ENCODE assay signal across 12 cellular contexts in the genomic region with DNA sequence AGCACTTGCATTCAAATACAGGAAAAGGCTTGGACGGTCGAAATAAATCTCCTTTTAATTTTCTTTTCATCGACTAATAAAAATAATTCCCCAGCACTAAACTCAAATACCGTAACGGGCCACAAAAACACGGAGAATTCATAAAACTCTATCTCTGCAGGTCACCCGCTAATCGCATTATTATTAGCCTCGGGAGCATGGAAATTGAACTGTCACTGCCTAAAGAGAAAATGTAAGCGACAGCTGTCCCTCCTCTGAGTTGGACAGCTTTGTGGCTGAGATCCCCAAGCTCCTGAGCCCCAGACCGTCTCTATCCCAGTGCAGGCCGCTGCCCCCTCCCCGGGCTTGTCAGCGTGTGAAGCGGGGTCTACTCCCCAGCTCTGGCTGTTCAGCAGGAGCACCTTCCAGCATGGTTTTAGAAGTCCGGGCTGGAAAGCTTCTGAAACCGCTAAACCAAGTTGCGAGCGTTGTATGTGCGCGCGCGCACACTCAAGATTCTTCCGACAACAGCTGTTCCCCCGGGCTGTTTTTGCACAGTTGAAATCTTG. TPM values are rescaled to one million over a fixed set of nuclear protein-coding genes. Genes with fewer than 3 reads are reported as not detected.
A peak's percentile ranks its signal among the peaks of the same experiment; 100 is the strongest.
DNase-seq lines count a peak whose midpoint lies in the region; ATAC-seq and TF ChIP-seq lines count a peak whose summit lies in the region.
"Had no signal": no experiment of that assay in that cellular context is flagged by ENCODE, and none has a peak within 500 bp of the region (broad histone marks: within the 10 kb centered on the region; RNA-seq: fewer than 3 reads in every experiment).

No MANE protein-coding gene starts in this region.

- H3K9me2 ChIP-seq in OCI-LY7 (ENCODE audit: insufficient read depth, low read length), result no peaks in the 10 kb centered on the region

- H3K9me3 Mint-ChIP-seq in memory B cell (peaks cover 2% of the 10 kb centered on the region), type B pancreatic cell (no peaks in the 10 kb centered on the region)

- intact Hi-C loops in left cardiac atrium (cut with DNase I), result loop anchor here in 1 of 2 donors (2.0 kb wide), 1 partner anchor 14 kb away; no protein-coding TSS in a partner anchor
- intact Hi-C loops in cardiac septum (cut with DNase I), result no loop called here
- intact Hi-C loops in OCI-LY7 (cut with micrococcal nuclease; ENCODE audit: unreplicated experiment), result no loop called here
- intact Hi-C loops in posterior cingulate gyrus (cut with DNase I), result no loop called here

- ATAC-seq in left cardiac atrium (peak; percentile 9 to 12), memory B cell (ENCODE audit: low read depth) (no peak)
- ATAC-seq: GM12878 had no signal

- no peak for TF ChIP-seq CTCF in astrocyte of the cerebellum (IDR thresholded peaks at IDR 0.05; ENCODE audit: low read depth, low read length, missing control alignments)
- TF ChIP-seq CTCF in type B pancreatic cell (conservative IDR thresholded peaks at IDR 0.05), result no peak
- no peak for TF ChIP-seq CTCF in OCI-LY7 (conservative IDR thresholded peaks at IDR 0.05; ENCODE audit: low read length)

- H3K4me1 ChIP-seq in OCI-LY7 (ENCODE audit: insufficient read depth, low read length, poor library complexity, severe bottlenecking), result no peaks in the 10 kb centered on the region

- POLR2A ChIA-PET in OCI-LY7 (lab: Charles Lee), result no interaction called here

- CTCF ChIA-PET in OCI-LY7 (lab: Charles Lee; ENCODE audit: unreplicated experiment), result no interaction called here

- H3K27ac Mint-ChIP-seq in memory B cell (peak overlapping the region; percentile 63), type B pancreatic cell (no peak overlapping the region)
- H3K27ac Mint-ChIP-seq: CD4-positive, CD25-positive, alpha-beta regulatory T cell had no signal

- H3K4me3 ChIP-seq in astrocyte of the cerebellum (ENCODE audit: low read depth, low read length) (peak overlapping the region; percentile 39), OCI-LY7 (ENCODE audit: low read depth, low read length, poor library complexity, severe bottlenecking) (no peak overlapping the region)
- H3K4me3 ChIP-seq: GM12878 had no signal

- in situ Hi-C loops in astrocyte of the cerebellum (cut with HindIII; ENCODE audit: low sequenced_read_pairs), result no loop called here

- H3K4me2 ChIP-seq in OCI-LY7 (ENCODE audit: low read length), result no peak overlapping the region

- DNase-seq in left cardiac atrium, result no peak
- no peak for DNase-seq in cardiac septum (ENCODE audit: low spot score)
- DNase-seq in astrocyte of the cerebellum (ENCODE audit: low read depth), result no peak
- DNase-seq in memory B cell (ENCODE audit: low spot score in 2 of 2), result no peak
- no peak for DNase-seq in type B pancreatic cell (ENCODE audit: extremely low spot score, unreplicated experiment)
- no peak for DNase-seq in OCI-LY7 (ENCODE audit: low spot score)
- no peak for DNase-seq in NCI-H1092 treated with DMSO at 0.1 percent for 48 hours (lab: John Stamatoyannopoulos, UW)
- no peak for DNase-seq in posterior cingulate gyrus
- DNase-seq: CD4-positive, CD25-positive, alpha-beta regulatory T cell; IMR-90; stimulated activated CD4-positive, alpha-beta T cell treated with anti-CD3 and anti-CD28 coated beads, Interleukin-2, amount 100 ng/mL, for 48 hours had no signal

- H4K20me1 ChIP-seq in OCI-LY7 (ENCODE audit: insufficient read depth, low read length), result no peaks in the 10 kb centered on the region

- peaks cover 10% of the 10 kb centered on the region for H3K4me1 Mint-ChIP-seq in memory B cell
- peaks cover 24% of the 10 kb centered on the region for H3K4me1 Mint-ChIP-seq in type B pancreatic cell (ENCODE audit: unreplicated experiment)

- H3K36me3 Mint-ChIP-seq in memory B cell (peaks cover 4% of the 10 kb centered on the region), type B pancreatic cell (peaks cover 9% of the 10 kb centered on the region)
- H3K36me3 Mint-ChIP-seq: CD4-positive, CD25-positive, alpha-beta regulatory T cell had no signal

- H2AFZ ChIP-seq in OCI-LY7 (ENCODE audit: low read length), result no peak overlapping the region

- no peak overlapping the region for H3K4me3 Mint-ChIP-seq in memory B cell
- peak overlapping the region; percentile 85 for H3K4me3 Mint-ChIP-seq in type B pancreatic cell

- H3K27me3 Mint-ChIP-seq in memory B cell (peaks cover 46% of the 10 kb centered on the region), type B pancreatic cell (peaks cover 100% of the 10 kb centered on the region)

- no peaks in the 10 kb centered on the region for H3K36me3 ChIP-seq in OCI-LY7 (ENCODE audit: insufficient read depth, low read length)

- no peaks in the 10 kb centered on the region for H3K79me2 ChIP-seq in OCI-LY7 (ENCODE audit: insufficient read depth, low read depth, low read length)

- BruUV-seq in OCI-LY7 (replicated peaks; lab: Mats Ljungman, UMichigan), result no TSS peak

- H3K27ac ChIP-seq in OCI-LY7 (ENCODE audit: low read depth, low read length, poor library complexity, severe bottlenecking), result no peak overlapping the region

- H3K9me3 ChIP-seq in OCI-LY7 (ENCODE audit: low read length), result no peaks in the 10 kb centered on the region

RNA-seq across cellular contexts. Expression of a gene that starts 1.8 kb away (rescaled TPM):
- total RNA-seq in left cardiac atrium (1 to 10 TPM; 2.2 to 4.5 TPM), cardiac septum (1.1 TPM), type B pancreatic cell (ENCODE audit: low replicate concordance) (0.19 and 8.5 TPM in 2 replicates), OCI-LY7 (2022) (not detected in 2 replicates)
- 0.22 TPM in 1 of 2 replicates, not detected in the other for total RNA-seq in OCI-LY7 (2014; rRNA removed; shearing (Covaris generic))
- total RNA-seq: CD4-positive, CD25-positive, alpha-beta regulatory T cell; IMR-90 had no signal
